Comparison of ENCODE assay signal across 33 cellular contexts in genomic region chr15:77375133-77375532, GRCh38. TPM values are rescaled to one million over a fixed set of nuclear protein-coding genes. Genes with fewer than 3 reads are reported as not detected.
DNase-seq lines count a peak whose midpoint lies in the region; ATAC-seq, FAIRE-seq and TF ChIP-seq lines count a peak whose summit lies in the region.
"Had no signal": no experiment of that assay in that cellular context is flagged by ENCODE, and none has a peak within 500 bp of the region (broad histone marks: within the 10 kb centered on the region; RNA-seq: fewer than 3 reads in every experiment).

No MANE protein-coding gene starts in this region.

- no peak overlapping the region for H3K27ac ChIP-seq in right atrium auricular region
- H3K27ac ChIP-seq: 22Rv1; A549; BLaER1; BLaER1 treated with 17β-estradiol and CSF1 and Interleukin-3, amounts not matched to agents 10 nM and 100 nM; C4-2B had no signal

- no peaks in the 10 kb centered on the region for H3K27me3 ChIP-seq in right atrium auricular region
- H3K27me3 ChIP-seq: BE2C; BLaER1; BLaER1 treated with 17β-estradiol and CSF1 and Interleukin-3, amounts not matched to agents 10 nM and 100 nM had no signal

- ATAC-seq in HG03175 (IDR thresholded peaks at IDR 0.05; ENCODE audit: unreplicated experiment): no peak
- ATAC-seq: A549; CD8-positive, alpha-beta T cell had no signal

- FAIRE-seq in GM12892 (lab: Jason Lieb, UNC): peak; percentile 63
- FAIRE-seq in RCC 7860 (lab: Jason Lieb, UNC): no peak
- FAIRE-seq: D721Med had no signal

- TF ChIP-seq CTCF in right atrium auricular region (IDR thresholded peaks at IDR 0.05): no peak
- TF ChIP-seq CTCF in GM10266 (IDR thresholded peaks at IDR 0.05; ENCODE audit: control insufficient read depth, insufficient read depth, low read depth, missing control alignments): no peak

- no peaks in the 10 kb centered on the region for H3K9me3 ChIP-seq in right atrium auricular region
- H3K9me3 ChIP-seq: A549; BE2C; BLaER1; BLaER1 treated with 17β-estradiol and CSF1 and Interleukin-3, amounts not matched to agents 10 nM and 100 nM; Caco-2 had no signal

- DNase-seq in G401 (ENCODE audit: low spot score) (peak; percentile 61), GM12892 (ENCODE audit: insufficient read length) (no peak), cerebellar cortex (ENCODE audit: low spot score) (peak; percentile 57), cerebellum (ENCODE audit: low spot score) (peak; percentile 58), RCC 7860 (ENCODE audit: low spot score) (no peak), right atrium auricular region (ENCODE audit: low spot score) (no peak), GM10266 (ENCODE audit: extremely low spot score) (no peak)
- DNase-seq: 8988T; ACHN; AML-193; BE2C; Caco-2; Calu3; CD4-positive, alpha-beta memory T cell; CD4-positive, alpha-beta T cell; CD4-positive, CD25-positive, alpha-beta regulatory T cell; CD8-positive, alpha-beta memory T cell; CD8-positive, alpha-beta T cell; COR-L47; DMS 273 treated with DMSO at 0.1 percent for 48 hours; DMS153; DMS53; DMS79; DMS79 treated with DMSO at 0.1 percent for 48 hours; DND-41; EL had no signal

- no peaks in the 10 kb centered on the region for H3K36me3 ChIP-seq in right atrium auricular region
- H3K36me3 ChIP-seq: BE2C; BLaER1; BLaER1 treated with 17β-estradiol and CSF1 and Interleukin-3, amounts not matched to agents 10 nM and 100 nM had no signal

- TF ChIP-seq POLR2A in GM12892 (IDR thresholded peaks at IDR 0.05; ENCODE audit: low read depth, low read length): no peak

- H3K4me1 ChIP-seq in right atrium auricular region: peaks cover 0 to 5% of the 10 kb centered on the region in 2 donors
- H3K4me1 ChIP-seq: A549; BE2C; BLaER1; BLaER1 treated with 17β-estradiol and CSF1 and Interleukin-3, amounts not matched to agents 10 nM and 100 nM; Caco-2 had no signal

- in situ Hi-C loops in G401 (cut with HindIII; ENCODE audit: low sequenced_read_pairs): no loop called here

- H3K4me3 ChIP-seq in right atrium auricular region: no peak overlapping the region
- H3K4me3 ChIP-seq: A549; BLaER1; BLaER1 treated with 17β-estradiol and CSF1 and Interleukin-3, amounts not matched to agents 10 nM and 100 nM had no signal

RNA-seq across cellular contexts. Expression of gene PEAK1, which starts 44.8 kb away (rescaled TPM):
- 13.2 and 14.3 TPM in 2 replicates for total RNA-seq in G401 (2014; rRNA removed; shearing (Covaris generic))
- polyA plus RNA-seq in GM12892 (2012; ENCODE audit: missing spikeins): 8.4 TPM
- total RNA-seq in cerebellum (34.8 TPM), right atrium auricular region (10 to 100 TPM; 44.2 to 59.8 TPM)

RNA-seq across cellular contexts. Expression of gene HMG20A, which starts 45.6 kb away (rescaled TPM):
- 8.6 and 9.8 TPM in 2 replicates for total RNA-seq in G401 (2014; rRNA removed; shearing (Covaris generic))
- 46.5 TPM for polyA plus RNA-seq in GM12892 (2012; ENCODE audit: missing spikeins)
- total RNA-seq in cerebellum (56.2 TPM), right atrium auricular region (10 to 100 TPM; 30.9 to 34.7 TPM)

Comparison
In these comparisons a context has a peak if more than half of its experiments do, and no peak if none do; other contexts are left out.
1. DNase-seq: peak in G401 (single experiment), cerebellar cortex (single experiment) and cerebellum (single experiment); none in GM12892 (single experiment), RCC 7860 (single experiment), right atrium auricular region (single experiment) and GM10266 (single experiment).